Comparison of ENCODE assay signal across 25 cellular contexts in genomic region chr1:103074224-103074623, GRCh38. TPM values are rescaled to one million over a fixed set of nuclear protein-coding genes. Genes with fewer than 3 reads are reported as not detected.
"Had no signal": no experiment of that assay in that cellular context is flagged by ENCODE, and none has a peak within 500 bp of the region (broad histone marks: within the 10 kb centered on the region; RNA-seq: fewer than 3 reads in every experiment).

No MANE protein-coding gene starts in this region.

- H3K4me1 ChIP-seq: breast epithelium, esophagus squamous epithelium, psoas muscle, right atrium auricular region, tibial nerve had no signal

- H3K27me3 ChIP-seq: breast epithelium, esophagus squamous epithelium, neutrophil, ovary, right atrium auricular region, tibial nerve had no signal

- H3K36me3 ChIP-seq: breast epithelium, esophagus squamous epithelium, neutrophil, ovary, right atrium auricular region, tibial nerve had no signal

- ATAC-seq: activated CD8-positive, alpha-beta memory T cell treated with anti-CD3 and anti-CD28 coated beads, Interleukin-2, amount 10 ng/mL, durations not matched to agents 7 days and 5 days; activated CD8-positive, alpha-beta T cell treated with anti-CD3 and anti-CD28 coated beads, Interleukin-2, amount 10 ng/mL, durations not matched to agents 7 days and 5 days; activated naive CD8-positive, alpha-beta T cell treated with anti-CD3 and anti-CD28 coated beads, Interleukin-2, amount 50 U/mL, for 24 hours; psoas muscle; T-helper 17 cell had no signal

- H3K9me3 ChIP-seq: breast epithelium, esophagus squamous epithelium, neutrophil, ovary, psoas muscle, right atrium auricular region, tibial nerve had no signal

- H3K27ac ChIP-seq: breast epithelium, epithelial cell of prostate, esophagus squamous epithelium, neutrophil, ovary, psoas muscle, right atrium auricular region, tibial nerve had no signal

- DNase-seq: activated CD8-positive, alpha-beta memory T cell treated with anti-CD3 and anti-CD28 coated beads, Interleukin-2, amount 10 ng/mL, durations not matched to agents 7 days and 5 days; activated CD8-positive, alpha-beta T cell treated with anti-CD3 and anti-CD28 coated beads, Interleukin-2, amount 10 ng/mL, durations not matched to agents 7 days and 5 days; activated naive CD8-positive, alpha-beta T cell treated with anti-CD3 and anti-CD28 coated beads, Interleukin-2, amount 50 U/mL, for 24 hours; activated T-cell treated with anti-CD3 and anti-CD28 coated beads, Interleukin-2, amount 50 U/mL, for 48 hours; central memory CD4-positive, alpha-beta T cell; dermis blood vessel endothelial cell; effector CD8-positive, alpha-beta T cell; esophagus squamous epithelium; foreskin melanocyte; glutamatergic neuron; immature natural killer cell; ovary; psoas muscle; stimulated activated CD4-positive, alpha-beta T cell treated with anti-CD3 and anti-CD28 coated beads, Interleukin-15, amount 100 ng/mL, for 24 hours; stimulated activated naive CD4-positive, alpha-beta T cell; T-helper 17 cell; T1000 had no signal

- H3K4me3 ChIP-seq: breast epithelium, esophagus squamous epithelium, lung, ovary, psoas muscle, right atrium auricular region, tibial nerve had no signal

RNA-seq across cellular contexts. Expression of gene COL11A1, which starts 34.1 kb away (rescaled TPM):
- total RNA-seq: activated CD8-positive, alpha-beta memory T cell treated with anti-CD3 and anti-CD28 coated beads, Interleukin-2, amount 10 ng/mL, durations not matched to agents 7 days and 5 days; activated CD8-positive, alpha-beta T cell treated with anti-CD3 and anti-CD28 coated beads, Interleukin-2, amount 10 ng/mL, durations not matched to agents 7 days and 5 days; activated T-helper 2 cell treated with anti-CD3 and anti-CD28 coated beads, Interferon-gamma antibody, Interleukin-2, Interleukin-4, amounts not matched to agents 10 μg/mL and 5 μg/mL and 100 μg/mL, durations not matched to agents 14 hours and 24 hours and 36 hours; esophagus squamous epithelium; T-helper 17 cell; ureter had no signal
